ENCODE assay signal across 19 cellular contexts in genomic region chr18:22547807-22548561, GRCh38.
DNase-seq lines count a peak whose midpoint lies in the region; ATAC-seq and TF ChIP-seq lines count a peak whose summit lies in the region.
"Had no signal": no experiment of that assay in that cellular context is flagged by ENCODE, and none has a peak within 500 bp of the region (broad histone marks: within the 10 kb centered on the region; RNA-seq: fewer than 3 reads in every experiment).

No MANE protein-coding gene starts in this region.

- H3F3A ChIP-seq in smooth muscle cell (ENCODE audit: low read depth), result peaks cover 4% of the 10 kb centered on the region

- peak overlapping the region; percentile 81 for H3K27ac ChIP-seq in hepatocyte
- H3K27ac ChIP-seq in smooth muscle cell (ENCODE audit: low read depth), result peak overlapping the region; percentile 61
- H3K27ac ChIP-seq: colonic mucosa, foreskin keratinocyte, tibial nerve had no signal

- no peaks in the 10 kb centered on the region for H3K27me3 ChIP-seq in hepatocyte
- no peaks in the 10 kb centered on the region for H3K27me3 ChIP-seq in smooth muscle cell (ENCODE audit: low read depth)
- H3K27me3 ChIP-seq: colonic mucosa, MG63, tibial nerve had no signal

- H3K9me2 ChIP-seq in hepatocyte (replicated peaks; ENCODE audit: insufficient read depth), result no peaks in the 10 kb centered on the region

- H3K27me3 Mint-ChIP-seq in activated T-cell treated with anti-CD3 and anti-CD28 coated beads, Interleukin-2, amount 50 U/mL, for 24 hours, result no peaks in the 10 kb centered on the region
- H3K27me3 Mint-ChIP-seq: B cell; stimulated activated naive CD8-positive, alpha-beta T cell treated with anti-CD3 and anti-CD28 coated beads, Interleukin-15, Interleukin-2, amounts not matched to agents 100 ng/mL and 50 ng/mL, for 24 hours had no signal

- H3K9me3 Mint-ChIP-seq in activated T-cell treated with anti-CD3 and anti-CD28 coated beads, Interleukin-2, amount 50 U/mL, for 24 hours, result no peaks in the 10 kb centered on the region
- H3K9me3 Mint-ChIP-seq: stimulated activated naive CD8-positive, alpha-beta T cell treated with anti-CD3 and anti-CD28 coated beads, Interleukin-15, Interleukin-2, amounts not matched to agents 100 ng/mL and 50 ng/mL, for 24 hours had no signal

- H3K27ac Mint-ChIP-seq in activated T-cell treated with anti-CD3 and anti-CD28 coated beads, Interleukin-2, amount 50 U/mL, for 24 hours, result no peak overlapping the region
- H3K27ac Mint-ChIP-seq: activated naive CD8-positive, alpha-beta T cell; B cell; stimulated activated naive CD8-positive, alpha-beta T cell treated with anti-CD3 and anti-CD28 coated beads, Interleukin-15, Interleukin-2, amounts not matched to agents 100 ng/mL and 50 ng/mL, for 24 hours had no signal

- no peak overlapping the region for H3K9ac ChIP-seq in smooth muscle cell (ENCODE audit: low read depth)

- no peaks in the 10 kb centered on the region for H3K36me3 ChIP-seq in hepatocyte (replicated peaks; ENCODE audit: insufficient read depth, low read depth)
- no peaks in the 10 kb centered on the region for H3K36me3 ChIP-seq in smooth muscle cell (ENCODE audit: low read depth)
- H3K36me3 ChIP-seq: colonic mucosa, MG63, tibial nerve had no signal

- H3K4me1 ChIP-seq in hepatocyte (ENCODE audit: insufficient read depth) (peaks cover 19% of the 10 kb centered on the region), smooth muscle cell (ENCODE audit: low read depth) (peaks cover 4% of the 10 kb centered on the region)
- H3K4me1 ChIP-seq: Caco-2, colonic mucosa had no signal

- no peak for ATAC-seq in HG02884 (IDR thresholded peaks at IDR 0.05; ENCODE audit: unreplicated experiment)
- ATAC-seq: foreskin keratinocyte had no signal

- H3K36me3 Mint-ChIP-seq in activated T-cell treated with anti-CD3 and anti-CD28 coated beads, Interleukin-2, amount 50 U/mL, for 24 hours (ENCODE audit: low read depth), result no peaks in the 10 kb centered on the region
- H3K36me3 Mint-ChIP-seq: activated naive CD8-positive, alpha-beta T cell had no signal

- H4K20me1 ChIP-seq in hepatocyte (ENCODE audit: insufficient read depth, poor library complexity, severe bottlenecking) (no peaks in the 10 kb centered on the region), smooth muscle cell (ENCODE audit: low read depth) (no peaks in the 10 kb centered on the region)

- no peaks in the 10 kb centered on the region for H3K4me1 Mint-ChIP-seq in activated T-cell treated with anti-CD3 and anti-CD28 coated beads, Interleukin-2, amount 50 U/mL, for 24 hours (ENCODE audit: low read depth)
- H3K4me1 Mint-ChIP-seq: B cell had no signal

- H3K4me3 Mint-ChIP-seq in activated T-cell treated with anti-CD3 and anti-CD28 coated beads, Interleukin-2, amount 50 U/mL, for 24 hours, result no peak overlapping the region
- H3K4me3 Mint-ChIP-seq: activated naive CD8-positive, alpha-beta T cell; B cell; stimulated activated naive CD8-positive, alpha-beta T cell treated with anti-CD3 and anti-CD28 coated beads, Interleukin-15, Interleukin-2, amounts not matched to agents 100 ng/mL and 50 ng/mL, for 24 hours had no signal

- DNase-seq in GM03348 (ENCODE audit: low spot score) (peak; percentile 24), NCI-H1048 (lab: John Stamatoyannopoulos, UW) (peak; percentile 30), hepatocyte (ENCODE audit: low spot score) (peak; percentile 47), smooth muscle cell (lab: John Stamatoyannopoulos, UW; ENCODE audit: unreplicated experiment) (no peak), iPS-NIHi11 (ENCODE audit: low spot score) (no peak)
- no peak for DNase-seq in activated T-cell treated with anti-CD3 and anti-CD28 coated beads, Interleukin-2, amount 50 U/mL, for 24 hours
- DNase-seq: Caco-2; colonic mucosa; foreskin keratinocyte; hypothalamus; MG63; NCI-H2171; NCI-H69; stimulated activated CD4-positive, alpha-beta T cell treated with anti-CD3 and anti-CD28 coated beads, Interleukin-1b, Interleukin-23, amount 100 ng/mL, for 48 hours had no signal

- 46% methylated on average over 11 of the region's 11 CpGs for WGBS in hepatocyte (ENCODE audit: low lambda C conversion rate, missing lambda C conversion rate)
- 42% methylated on average over 11 of the region's 11 CpGs for WGBS in smooth muscle cell (ENCODE audit: low lambda C conversion rate)

- peak overlapping the region; percentile 59 for H3K4me2 ChIP-seq in hepatocyte
- H3K4me2 ChIP-seq in smooth muscle cell, result peak overlapping the region; percentile 36

- H3K9me3 ChIP-seq in hepatocyte (ENCODE audit: low read depth), result no peaks in the 10 kb centered on the region
- H3K9me3 ChIP-seq in smooth muscle cell (replicated peaks; ENCODE audit: low read depth), result no peaks in the 10 kb centered on the region
- H3K9me3 ChIP-seq: Caco-2, colonic mucosa, MG63, tibial nerve had no signal

- H3K79me2 ChIP-seq in hepatocyte, result no peaks in the 10 kb centered on the region
- no peaks in the 10 kb centered on the region for H3K79me2 ChIP-seq in smooth muscle cell (ENCODE audit: low read depth)

- H2AFZ ChIP-seq in hepatocyte, result no peak overlapping the region
- peak overlapping the region; percentile 77 for H2AFZ ChIP-seq in smooth muscle cell (ENCODE audit: low read depth)

- H3K4me3 ChIP-seq in hepatocyte (no peak overlapping the region), smooth muscle cell (no peak overlapping the region)
- H3K4me3 ChIP-seq: colonic mucosa, MG63, tibial nerve had no signal

- no peak for TF ChIP-seq CTCF in hepatocyte (IDR thresholded peaks at IDR 0.05; ENCODE audit: poor library complexity)
- TF ChIP-seq CTCF in smooth muscle cell (IDR thresholded peaks at IDR 0.05; ENCODE audit: borderline replicate concordance, insufficient read depth, poor library complexity, severe bottlenecking), result no peak

Comparison
In these comparisons a context has a peak if more than half of its experiments do, and no peak if none do; other contexts are left out.
1. DNase-seq: peak in GM03348 (single experiment), NCI-H1048 (single experiment) and hepatocyte (single experiment); none in smooth muscle cell (single experiment), iPS-NIHi11 (single experiment) and activated T-cell treated with anti-CD3 and anti-CD28 coated beads, Interleukin-2, amount 50 U/mL, for 24 hours (single experiment).